In the genomic region with DNA sequence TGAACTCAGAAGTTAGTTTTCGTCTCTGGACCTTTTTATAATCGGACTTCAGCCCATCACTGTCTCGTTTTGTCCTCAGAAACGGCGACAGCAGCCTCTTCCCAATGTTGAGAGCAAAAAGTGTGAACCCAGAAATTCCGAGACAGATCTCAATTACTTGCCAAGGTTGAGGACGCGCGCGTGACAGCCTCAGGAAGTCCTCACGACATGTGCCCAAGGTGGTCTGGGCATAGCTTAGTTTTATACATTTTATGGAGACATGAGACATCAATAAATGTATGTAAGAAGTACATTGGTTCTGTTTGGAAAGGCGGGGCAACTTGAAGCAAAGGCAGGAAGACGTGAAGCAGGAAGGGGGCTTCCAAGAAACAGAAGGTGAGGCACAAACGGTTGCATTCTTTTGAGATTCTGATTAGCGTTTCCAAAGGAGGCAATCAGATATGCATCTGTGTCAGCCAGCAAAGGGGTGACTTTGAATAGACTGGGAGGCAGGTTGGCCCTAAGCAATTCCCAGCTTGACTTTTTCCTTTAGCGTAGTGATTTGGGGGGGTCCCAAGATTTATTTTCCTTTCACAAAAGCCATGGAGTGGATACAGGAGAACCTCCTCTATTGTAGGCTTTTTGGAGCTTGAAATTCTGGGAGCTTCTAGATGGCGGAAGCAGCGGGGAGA, we compare ENCODE assay signal across 7 cellular contexts.
DNase-seq lines count a peak whose midpoint lies in the region; ATAC-seq lines count a peak whose summit lies in the region.

No MANE protein-coding gene starts in this region.

- H3K9me3 ChIP-seq in adipocyte (ENCODE audit: control insufficient read depth, low read length) (no peaks in the 10 kb centered on the region), iPS-18a (ENCODE audit: control insufficient read depth, low read depth, low read length) (no peaks in the 10 kb centered on the region)

- peaks cover 4% of the 10 kb centered on the region for H3K36me3 ChIP-seq in adipocyte (ENCODE audit: control insufficient read depth, insufficient read depth, low read length, severe bottlenecking)
- peaks cover 10% of the 10 kb centered on the region for H3K36me3 ChIP-seq in iPS-18a (ENCODE audit: control insufficient read depth, low read depth, low read length)

- DNase-seq in adipocyte (ENCODE audit: low read depth), result peak; percentile 43
- no peak for DNase-seq in stimulated activated naive CD8-positive, alpha-beta T cell treated with anti-CD3 and anti-CD28 coated beads, Interleukin-15, Interleukin-2, amounts not matched to agents 100 U/mL and 50 U/mL, for 24 hours
- no peak for DNase-seq in CD1c-positive myeloid dendritic cell (ENCODE audit: extremely low spot score)

- H3K27me3 ChIP-seq in adipocyte (replicated peaks; ENCODE audit: control insufficient read depth, insufficient read depth, low read length), result no peaks in the 10 kb centered on the region
- no peaks in the 10 kb centered on the region for H3K27me3 ChIP-seq in iPS-18a (ENCODE audit: control insufficient read depth, insufficient read depth, low read length)

- H3K4me1 ChIP-seq in adipocyte (ENCODE audit: control insufficient read depth, insufficient read depth, low read length) (peaks cover 18% of the 10 kb centered on the region), iPS-18a (ENCODE audit: control insufficient read depth, low read depth, low read length) (peaks cover 8% of the 10 kb centered on the region)

- peak overlapping the region; percentile 99 for H3K27ac ChIP-seq in iPS-18a (ENCODE audit: low read length)

- H3K4me3 ChIP-seq in adipocyte (ENCODE audit: low read length) (peak overlapping the region; percentile 87), iPS-18a (ENCODE audit: low read length) (peak overlapping the region; percentile 89)

- peak overlapping the region; percentile 87 for H3K9ac ChIP-seq in adipocyte (ENCODE audit: low read length)
- H3K9ac ChIP-seq in iPS-18a (ENCODE audit: low read length), result peak overlapping the region; percentile 98

- ATAC-seq in GM19324 (IDR thresholded peaks at IDR 0.05; ENCODE audit: low FRiP score, unreplicated experiment) (peak; percentile 14), HG03342 (IDR thresholded peaks at IDR 0.05; ENCODE audit: unreplicated experiment) (peak; percentile 11), HG03108 (IDR thresholded peaks at IDR 0.05; ENCODE audit: unreplicated experiment) (no peak)
- ATAC-seq in stimulated activated naive CD8-positive, alpha-beta T cell treated with anti-CD3 and anti-CD28 coated beads, Interleukin-15, Interleukin-2, amounts not matched to agents 100 U/mL and 50 U/mL, for 24 hours, result peak; percentile 10
